ENCODE assay signal across 1 cellular context in genomic region chr7:144011458-144012230, GRCh38.
TF ChIP-seq lines count a peak whose summit lies in the region.

No MANE protein-coding gene starts in this region.

TF ChIP-seq in A549, 52 proteins besides CTCF, POLR2A, EP300 and RAD21:
- peak; percentile 64 for TF ChIP-seq SMC3 (IDR thresholded peaks at IDR 0.05)
- 0 out of 2 replicates have a peak, but pooled peaks have one; percentile 3 for TF ChIP-seq FOSL2 (IDR thresholded peaks at IDR 0.05)
- no peak for TF ChIP-seq FOSL2 (CRISPR knock-in tag; IDR thresholded peaks at IDR 0.05)
- TF ChIP-seq REST (IDR thresholded peaks at IDR 0.05), result no peak
TF ChIP-seq in A549: peak in this region for 2.
